In the genomic region with DNA sequence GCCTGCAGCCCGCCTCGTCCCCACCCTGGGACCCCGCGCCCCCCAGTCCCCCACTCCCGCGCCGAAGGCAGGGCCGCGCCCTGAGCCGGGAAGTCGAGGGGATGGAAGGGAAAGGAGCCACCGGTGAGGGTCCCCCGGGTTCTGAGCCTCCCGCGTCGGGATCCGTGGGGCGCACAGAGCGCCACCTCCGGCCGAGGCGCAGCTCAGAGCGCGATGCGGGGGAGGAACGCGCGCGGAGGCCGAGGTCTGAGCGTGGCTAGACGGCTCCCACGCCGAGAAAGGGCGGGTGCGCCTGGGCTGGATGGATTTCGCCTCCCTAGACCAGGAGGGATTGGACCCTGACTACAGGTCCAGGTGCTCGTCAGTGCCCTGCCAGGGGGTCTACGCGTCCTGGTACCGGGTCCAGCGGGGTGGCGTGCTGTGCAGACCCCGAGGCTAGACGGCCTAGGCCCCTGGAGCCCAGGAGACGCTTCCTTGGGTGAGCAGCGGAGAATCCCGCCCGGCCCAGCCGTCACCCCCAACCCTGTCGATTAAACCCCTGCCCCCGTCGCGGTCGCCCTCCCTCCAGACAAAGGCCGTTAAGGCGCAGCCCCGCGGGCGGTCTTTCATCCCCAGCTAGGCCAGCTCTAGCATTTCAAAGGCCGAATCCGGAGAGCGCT, we compare ENCODE assay signal across 2 cellular contexts.
TF ChIP-seq lines count a peak whose summit lies in the region.

No MANE protein-coding gene starts in this region.

TF ChIP-seq in IMR-90, 13 proteins besides CTCF, POLR2A, EP300 and RAD21:
- TF ChIP-seq MAZ (IDR thresholded peaks at IDR 0.05; ENCODE audit: borderline replicate concordance, low read depth, low read length), result no peak
- TF ChIP-seq RCOR1 (IDR thresholded peaks at IDR 0.05; ENCODE audit: insufficient replicate concordance, low read length), result no peak
- no peak for TF ChIP-seq CHD1 (IDR thresholded peaks at IDR 0.05; ENCODE audit: low read depth, low read length)
- TF ChIP-seq, protein P1, sequence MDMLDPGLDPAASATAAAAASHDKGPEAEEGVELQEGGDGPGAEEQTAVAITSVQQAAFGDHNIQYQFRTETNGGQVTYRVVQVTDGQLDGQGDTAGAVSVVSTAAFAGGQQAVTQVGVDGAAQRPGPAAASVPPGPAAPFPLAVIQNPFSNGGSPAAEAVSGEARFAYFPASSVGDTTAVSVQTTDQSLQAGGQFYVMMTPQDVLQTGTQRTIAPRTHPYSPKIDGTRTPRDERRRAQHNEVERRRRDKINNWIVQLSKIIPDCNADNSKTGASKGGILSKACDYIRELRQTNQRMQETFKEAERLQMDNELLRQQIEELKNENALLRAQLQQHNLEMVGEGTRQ (IDR thresholded peaks at IDR 0.05; ENCODE audit: low read depth, low read length), result no peak

TF ChIP-seq in GM12878, 131 proteins besides CTCF, POLR2A, EP300 and RAD21 (continues in another document):
- no peak for TF ChIP-seq BRCA1 (IDR thresholded peaks at IDR 0.05; ENCODE audit: low read depth, low read length)
- TF ChIP-seq, protein P2, sequence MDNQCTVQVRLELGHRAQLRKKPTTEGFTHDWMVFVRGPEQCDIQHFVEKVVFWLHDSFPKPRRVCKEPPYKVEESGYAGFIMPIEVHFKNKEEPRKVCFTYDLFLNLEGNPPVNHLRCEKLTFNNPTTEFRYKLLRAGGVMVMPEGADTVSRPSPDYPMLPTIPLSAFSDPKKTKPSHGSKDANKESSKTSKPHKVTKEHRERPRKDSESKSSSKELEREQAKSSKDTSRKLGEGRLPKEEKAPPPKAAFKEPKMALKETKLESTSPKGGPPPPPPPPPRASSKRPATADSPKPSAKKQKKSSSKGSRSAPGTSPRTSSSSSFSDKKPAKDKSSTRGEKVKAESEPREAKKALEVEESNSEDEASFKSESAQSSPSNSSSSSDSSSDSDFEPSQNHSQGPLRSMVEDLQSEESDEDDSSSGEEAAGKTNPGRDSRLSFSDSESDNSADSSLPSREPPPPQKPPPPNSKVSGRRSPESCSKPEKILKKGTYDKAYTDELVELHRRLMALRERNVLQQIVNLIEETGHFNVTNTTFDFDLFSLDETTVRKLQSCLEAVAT (IDR thresholded peaks at IDR 0.05), result no peak
- TF ChIP-seq YY1 (IDR thresholded peaks at IDR 0.05; ENCODE audit: low read depth, low read length), result no peak
- TF ChIP-seq CHD1 (IDR thresholded peaks at IDR 0.05; ENCODE audit: low read depth, low read length), result no peak
- TF ChIP-seq HDGF (IDR thresholded peaks at IDR 0.05), result no peak
- no peak for TF ChIP-seq WRNIP1 (IDR thresholded peaks at IDR 0.05; ENCODE audit: borderline replicate concordance, low read depth, low read length)
- no peak for TF ChIP-seq EZH2 (IDR thresholded peaks at IDR 0.05; ENCODE audit: borderline replicate concordance, control insufficient read depth, low read depth, low read length)
- TF ChIP-seq SMARCA5 (IDR thresholded peaks at IDR 0.05), result no peak
- TF ChIP-seq HDAC2 (IDR thresholded peaks at IDR 0.05), result no peak
- TF ChIP-seq EGR1 (IDR thresholded peaks at IDR 0.05; ENCODE audit: borderline replicate concordance in 1 of 2, low read depth in 2 of 2, low read length in 2 of 2), result peak in 1 of 2 experiments; percentile 53; a peak in 1 of 3 replicates
- TF ChIP-seq CBX5 (IDR thresholded peaks at IDR 0.05; ENCODE audit: low read depth), result no peak
- no peak for TF ChIP-seq POLR2AphosphoS2 (IDR thresholded peaks at IDR 0.05; ENCODE audit: low read depth, low read length)
- TF ChIP-seq, protein P3, sequence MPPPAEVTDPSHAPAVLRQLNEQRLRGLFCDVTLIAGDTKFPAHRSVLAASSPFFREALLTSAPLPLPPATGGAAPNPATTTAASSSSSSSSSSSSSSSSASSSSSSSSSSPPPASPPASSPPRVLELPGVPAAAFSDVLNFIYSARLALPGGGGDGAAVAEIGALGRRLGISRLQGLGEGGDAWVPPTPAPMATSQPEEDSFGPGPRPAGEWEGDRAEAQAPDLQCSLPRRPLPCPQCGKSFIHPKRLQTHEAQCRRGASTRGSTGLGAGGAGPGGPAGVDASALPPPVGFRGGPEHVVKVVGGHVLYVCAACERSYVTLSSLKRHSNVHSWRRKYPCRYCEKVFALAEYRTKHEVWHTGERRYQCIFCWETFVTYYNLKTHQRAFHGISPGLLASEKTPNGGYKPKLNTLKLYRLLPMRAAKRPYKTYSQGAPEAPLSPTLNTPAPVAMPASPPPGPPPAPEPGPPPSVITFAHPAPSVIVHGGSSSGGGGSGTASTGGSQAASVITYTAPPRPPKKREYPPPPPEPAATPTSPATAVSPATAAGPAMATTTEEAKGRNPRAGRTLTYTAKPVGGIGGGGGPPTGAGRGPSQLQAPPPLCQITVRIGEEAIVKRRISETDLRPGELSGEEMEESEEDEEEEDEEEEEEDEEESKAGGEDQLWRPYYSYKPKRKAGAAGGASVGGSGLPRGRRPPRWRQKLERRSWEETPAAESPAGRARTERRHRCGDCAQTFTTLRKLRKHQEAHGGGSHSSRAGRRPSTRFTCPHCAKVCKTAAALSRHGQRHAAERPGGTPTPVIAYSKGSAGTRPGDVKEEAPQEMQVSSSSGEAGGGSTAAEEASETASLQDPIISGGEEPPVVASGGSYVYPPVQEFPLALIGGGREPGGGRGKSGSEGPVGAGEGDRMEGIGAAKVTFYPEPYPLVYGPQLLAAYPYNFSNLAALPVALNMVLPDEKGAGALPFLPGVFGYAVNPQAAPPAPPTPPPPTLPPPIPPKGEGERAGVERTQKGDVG (CRISPR knock-in tag; IDR thresholded peaks at IDR 0.05), result no peak
- no peak for TF ChIP-seq MEF2B (IDR thresholded peaks at IDR 0.05; ENCODE audit: partially characterized antibody, poor library complexity, severe bottlenecking)
- 0 out of 2 replicates have a peak, but pooled peaks have one; percentile 48 for TF ChIP-seq LARP7 (IDR thresholded peaks at IDR 0.05)
- TF ChIP-seq, protein P4, sequence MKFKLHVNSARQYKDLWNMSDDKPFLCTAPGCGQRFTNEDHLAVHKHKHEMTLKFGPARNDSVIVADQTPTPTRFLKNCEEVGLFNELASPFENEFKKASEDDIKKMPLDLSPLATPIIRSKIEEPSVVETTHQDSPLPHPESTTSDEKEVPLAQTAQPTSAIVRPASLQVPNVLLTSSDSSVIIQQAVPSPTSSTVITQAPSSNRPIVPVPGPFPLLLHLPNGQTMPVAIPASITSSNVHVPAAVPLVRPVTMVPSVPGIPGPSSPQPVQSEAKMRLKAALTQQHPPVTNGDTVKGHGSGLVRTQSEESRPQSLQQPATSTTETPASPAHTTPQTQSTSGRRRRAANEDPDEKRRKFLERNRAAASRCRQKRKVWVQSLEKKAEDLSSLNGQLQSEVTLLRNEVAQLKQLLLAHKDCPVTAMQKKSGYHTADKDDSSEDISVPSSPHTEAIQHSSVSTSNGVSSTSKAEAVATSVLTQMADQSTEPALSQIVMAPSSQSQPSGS (IDR thresholded peaks at IDR 0.05; ENCODE audit: low read length), result no peak
- peak; percentile 51; the same call in 1 of the 2 replicates for TF ChIP-seq GATAD2B (conservative IDR thresholded peaks at IDR 0.05; ENCODE audit: low read depth)
- no peak for TF ChIP-seq HDAC6 (IDR thresholded peaks at IDR 0.05; ENCODE audit: unreplicated experiment)
- TF ChIP-seq RBBP5 (conservative IDR thresholded peaks at IDR 0.05), result no peak
- TF ChIP-seq, protein P5, sequence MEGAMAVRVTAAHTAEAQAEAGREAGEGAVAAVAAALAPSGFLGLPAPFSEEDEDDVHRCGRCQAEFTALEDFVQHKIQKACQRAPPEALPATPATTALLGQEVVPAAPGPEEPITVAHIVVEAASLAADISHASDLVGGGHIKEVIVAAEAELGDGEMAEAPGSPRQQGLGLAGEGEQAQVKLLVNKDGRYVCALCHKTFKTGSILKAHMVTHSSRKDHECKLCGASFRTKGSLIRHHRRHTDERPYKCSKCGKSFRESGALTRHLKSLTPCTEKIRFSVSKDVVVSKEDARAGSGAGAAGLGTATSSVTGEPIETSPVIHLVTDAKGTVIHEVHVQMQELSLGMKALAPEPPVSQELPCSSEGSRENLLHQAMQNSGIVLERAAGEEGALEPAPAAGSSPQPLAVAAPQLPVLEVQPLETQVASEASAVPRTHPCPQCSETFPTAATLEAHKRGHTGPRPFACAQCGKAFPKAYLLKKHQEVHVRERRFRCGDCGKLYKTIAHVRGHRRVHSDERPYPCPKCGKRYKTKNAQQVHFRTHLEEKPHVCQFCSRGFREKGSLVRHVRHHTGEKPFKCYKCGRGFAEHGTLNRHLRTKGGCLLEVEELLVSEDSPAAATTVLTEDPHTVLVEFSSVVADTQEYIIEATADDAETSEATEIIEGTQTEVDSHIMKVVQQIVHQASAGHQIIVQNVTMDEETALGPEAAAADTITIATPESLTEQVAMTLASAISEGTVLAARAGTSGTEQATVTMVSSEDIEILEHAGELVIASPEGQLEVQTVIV (IDR thresholded peaks at IDR 0.05; ENCODE audit: borderline replicate concordance, partially characterized antibody), result no peak
- TF ChIP-seq MXI1 (IDR thresholded peaks at IDR 0.05; ENCODE audit: low read depth, low read length), result no peak
- no peak for TF ChIP-seq SREBF2 (IDR thresholded peaks at IDR 0.05; ENCODE audit: low read length)
- TF ChIP-seq POLR2AphosphoS5 (IDR thresholded peaks at IDR 0.05; ENCODE audit: low read length), result no peak
- TF ChIP-seq SUPT20H (IDR thresholded peaks at IDR 0.05; ENCODE audit: borderline replicate concordance, control insufficient read depth, low read depth, low read length), result no peak
- TF ChIP-seq, protein P6, sequence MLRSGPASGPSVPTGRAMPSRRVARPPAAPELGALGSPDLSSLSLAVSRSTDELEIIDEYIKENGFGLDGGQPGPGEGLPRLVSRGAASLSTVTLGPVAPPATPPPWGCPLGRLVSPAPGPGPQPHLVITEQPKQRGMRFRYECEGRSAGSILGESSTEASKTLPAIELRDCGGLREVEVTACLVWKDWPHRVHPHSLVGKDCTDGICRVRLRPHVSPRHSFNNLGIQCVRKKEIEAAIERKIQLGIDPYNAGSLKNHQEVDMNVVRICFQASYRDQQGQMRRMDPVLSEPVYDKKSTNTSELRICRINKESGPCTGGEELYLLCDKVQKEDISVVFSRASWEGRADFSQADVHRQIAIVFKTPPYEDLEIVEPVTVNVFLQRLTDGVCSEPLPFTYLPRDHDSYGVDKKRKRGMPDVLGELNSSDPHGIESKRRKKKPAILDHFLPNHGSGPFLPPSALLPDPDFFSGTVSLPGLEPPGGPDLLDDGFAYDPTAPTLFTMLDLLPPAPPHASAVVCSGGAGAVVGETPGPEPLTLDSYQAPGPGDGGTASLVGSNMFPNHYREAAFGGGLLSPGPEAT (IDR thresholded peaks at IDR 0.05; ENCODE audit: low read depth), result no peak
- TF ChIP-seq BMI1 (IDR thresholded peaks at IDR 0.05; ENCODE audit: borderline replicate concordance), result no peak
- no peak for TF ChIP-seq MTA3 (IDR thresholded peaks at IDR 0.05; ENCODE audit: borderline replicate concordance, low read length)
- no peak for TF ChIP-seq RCOR1 (conservative IDR thresholded peaks at IDR 0.05; ENCODE audit: low read depth, low read length)
- TF ChIP-seq SIN3A (IDR thresholded peaks at IDR 0.05; ENCODE audit: low read depth, low read length), result no peak
- peak; percentile 21; the same call in 1 of the 2 replicates for TF ChIP-seq DPF2 (IDR thresholded peaks at IDR 0.05)
- TF ChIP-seq, protein P7, sequence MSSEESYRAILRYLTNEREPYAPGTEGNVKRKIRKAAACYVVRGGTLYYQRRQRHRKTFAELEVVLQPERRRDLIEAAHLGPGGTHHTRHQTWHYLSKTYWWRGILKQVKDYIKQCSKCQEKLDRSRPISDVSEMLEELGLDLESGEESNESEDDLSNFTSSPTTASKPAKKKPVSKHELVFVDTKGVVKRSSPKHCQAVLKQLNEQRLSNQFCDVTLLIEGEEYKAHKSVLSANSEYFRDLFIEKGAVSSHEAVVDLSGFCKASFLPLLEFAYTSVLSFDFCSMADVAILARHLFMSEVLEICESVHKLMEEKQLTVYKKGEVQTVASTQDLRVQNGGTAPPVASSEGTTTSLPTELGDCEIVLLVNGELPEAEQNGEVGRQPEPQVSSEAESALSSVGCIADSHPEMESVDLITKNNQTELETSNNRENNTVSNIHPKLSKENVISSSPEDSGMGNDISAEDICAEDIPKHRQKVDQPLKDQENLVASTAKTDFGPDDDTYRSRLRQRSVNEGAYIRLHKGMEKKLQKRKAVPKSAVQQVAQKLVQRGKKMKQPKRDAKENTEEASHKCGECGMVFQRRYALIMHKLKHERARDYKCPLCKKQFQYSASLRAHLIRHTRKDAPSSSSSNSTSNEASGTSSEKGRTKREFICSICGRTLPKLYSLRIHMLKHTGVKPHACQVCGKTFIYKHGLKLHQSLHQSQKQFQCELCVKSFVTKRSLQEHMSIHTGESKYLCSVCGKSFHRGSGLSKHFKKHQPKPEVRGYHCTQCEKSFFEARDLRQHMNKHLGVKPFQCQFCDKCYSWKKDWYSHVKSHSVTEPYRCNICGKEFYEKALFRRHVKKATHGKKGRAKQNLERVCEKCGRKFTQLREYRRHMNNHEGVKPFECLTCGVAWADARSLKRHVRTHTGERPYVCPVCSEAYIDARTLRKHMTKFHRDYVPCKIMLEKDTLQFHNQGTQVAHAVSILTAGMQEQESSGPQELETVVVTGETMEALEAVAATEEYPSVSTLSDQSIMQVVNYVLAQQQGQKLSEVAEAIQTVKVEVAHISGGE (CRISPR knock-in tag; IDR thresholded peaks at IDR 0.05), result no peak
- TF ChIP-seq FOXK2 (IDR thresholded peaks at IDR 0.05), result no peak
- TF ChIP-seq ZNF622 (IDR thresholded peaks at IDR 0.05), result no peak
- no peak for TF ChIP-seq MYC (IDR thresholded peaks at IDR 0.05; ENCODE audit: insufficient read depth, insufficient read length, insufficient replicate concordance, low read length, severe bottlenecking)
- TF ChIP-seq IRF4 (IDR thresholded peaks at IDR 0.05; ENCODE audit: low read depth, low read length), result no peak
- no peak for TF ChIP-seq RELA (IDR thresholded peaks at IDR 0.05; ENCODE audit: borderline replicate concordance, partially characterized antibody)
- TF ChIP-seq, protein P8, sequence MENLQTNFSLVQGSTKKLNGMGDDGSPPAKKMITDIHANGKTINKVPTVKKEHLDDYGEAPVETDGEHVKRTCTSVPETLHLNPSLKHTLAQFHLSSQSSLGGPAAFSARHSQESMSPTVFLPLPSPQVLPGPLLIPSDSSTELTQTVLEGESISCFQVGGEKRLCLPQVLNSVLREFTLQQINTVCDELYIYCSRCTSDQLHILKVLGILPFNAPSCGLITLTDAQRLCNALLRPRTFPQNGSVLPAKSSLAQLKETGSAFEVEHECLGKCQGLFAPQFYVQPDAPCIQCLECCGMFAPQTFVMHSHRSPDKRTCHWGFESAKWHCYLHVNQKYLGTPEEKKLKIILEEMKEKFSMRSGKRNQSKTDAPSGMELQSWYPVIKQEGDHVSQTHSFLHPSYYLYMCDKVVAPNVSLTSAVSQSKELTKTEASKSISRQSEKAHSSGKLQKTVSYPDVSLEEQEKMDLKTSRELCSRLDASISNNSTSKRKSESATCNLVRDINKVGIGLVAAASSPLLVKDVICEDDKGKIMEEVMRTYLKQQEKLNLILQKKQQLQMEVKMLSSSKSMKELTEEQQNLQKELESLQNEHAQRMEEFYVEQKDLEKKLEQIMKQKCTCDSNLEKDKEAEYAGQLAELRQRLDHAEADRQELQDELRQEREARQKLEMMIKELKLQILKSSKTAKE (IDR thresholded peaks at IDR 0.05; ENCODE audit: low read depth, poor library complexity, severe bottlenecking), result no peak
- no peak for TF ChIP-seq KAT2A (conservative IDR thresholded peaks at IDR 0.05; ENCODE audit: control insufficient read depth, low read depth, low read length)
- TF ChIP-seq, protein P9, sequence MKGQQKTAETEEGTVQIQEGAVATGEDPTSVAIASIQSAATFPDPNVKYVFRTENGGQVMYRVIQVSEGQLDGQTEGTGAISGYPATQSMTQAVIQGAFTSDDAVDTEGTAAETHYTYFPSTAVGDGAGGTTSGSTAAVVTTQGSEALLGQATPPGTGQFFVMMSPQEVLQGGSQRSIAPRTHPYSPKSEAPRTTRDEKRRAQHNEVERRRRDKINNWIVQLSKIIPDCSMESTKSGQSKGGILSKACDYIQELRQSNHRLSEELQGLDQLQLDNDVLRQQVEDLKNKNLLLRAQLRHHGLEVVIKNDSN (IDR thresholded peaks at IDR 0.05; ENCODE audit: borderline replicate concordance, extremely low read length, insufficient read depth, low read depth, low read length), result no peak
- peak; percentile 38 for TF ChIP-seq IKZF1 (conservative IDR thresholded peaks at IDR 0.05)
- no peak for TF ChIP-seq SRF (IDR thresholded peaks at IDR 0.05; ENCODE audit: low read depth in 2 of 2, low read length in 2 of 2)
